ENCODE assay signal across 5 cellular contexts in the genomic region with DNA sequence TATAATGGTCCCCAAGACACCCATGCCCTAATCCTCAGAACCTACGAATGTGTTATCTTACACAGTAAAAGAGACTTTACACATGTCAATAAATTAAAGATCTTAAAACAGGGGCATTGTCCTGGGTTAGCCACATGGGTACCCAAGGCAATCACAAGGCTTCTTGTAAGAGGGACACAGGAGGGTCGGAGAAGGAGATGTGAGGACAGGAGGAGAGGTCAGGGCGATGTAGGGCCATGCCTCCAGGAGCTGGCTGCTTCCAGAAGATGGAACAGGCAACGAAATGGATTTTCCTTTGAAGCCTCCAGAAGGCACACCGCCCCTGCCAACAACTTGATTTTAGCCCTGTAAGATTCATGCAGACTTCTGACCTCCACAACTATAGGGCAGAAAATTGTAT.
"Had no signal": no experiment of that assay in that cellular context is flagged by ENCODE, and none has a peak within 500 bp of the region (broad histone marks: within the 10 kb centered on the region; RNA-seq: fewer than 3 reads in every experiment).

No MANE protein-coding gene starts in this region.

- H3K4me3 ChIP-seq: GM23338 had no signal

- H3K27ac ChIP-seq: HL-60 had no signal

- DNase-seq: H9, HCEC 1CT, KBM-7 had no signal

- H2AFZ ChIP-seq: GM23338 had no signal

- H3K4me2 ChIP-seq: GM23338 had no signal
